Comparison of ENCODE assay signal across 7 cellular contexts in the genomic region with DNA sequence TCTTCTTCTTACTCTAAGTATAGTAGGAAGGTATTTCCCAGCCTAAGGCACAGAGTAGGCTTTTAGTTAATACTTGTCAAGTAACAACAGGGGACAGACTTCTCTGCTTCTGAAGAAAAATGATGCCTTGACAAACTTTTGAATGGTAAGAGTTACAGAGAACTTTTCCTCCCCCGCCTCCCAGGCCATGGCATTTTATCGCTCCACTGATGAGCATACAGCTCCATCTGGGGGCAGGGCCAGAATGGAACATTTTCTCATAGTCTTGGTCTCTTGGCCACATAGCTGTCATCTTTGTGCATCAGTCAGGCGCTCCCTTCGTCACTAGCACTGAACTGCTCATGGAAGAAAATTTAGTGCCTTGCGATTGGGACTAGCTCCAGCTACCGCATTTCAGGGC.
DNase-seq lines count a peak whose midpoint lies in the region; ATAC-seq and TF ChIP-seq lines count a peak whose summit lies in the region.

No MANE protein-coding gene starts in this region.

- TF ChIP-seq CTCF in GM10266 (IDR thresholded peaks at IDR 0.05; ENCODE audit: control insufficient read depth, insufficient read depth, low read depth, missing control alignments) (peak; percentile 26), IMR-90 (conservative IDR thresholded peaks at IDR 0.05; ENCODE audit: low read depth, low read length) (peak; percentile 57), astrocyte of the cerebellum (IDR thresholded peaks at IDR 0.05; ENCODE audit: low read depth, low read length, missing control alignments) (peak; percentile 46)

- ATAC-seq in IMR-90 (ENCODE audit: low read depth) = peak; percentile 62
- peak; percentile 23 for ATAC-seq in stimulated activated naive CD8-positive, alpha-beta T cell treated with anti-CD3 and anti-CD28 coated beads, Interleukin-15, Interleukin-2, amounts not matched to agents 100 U/mL and 50 U/mL, for 24 hours

- 73% methylated on average over 2 of the region's 6 CpGs; no CpG with 5 or more reads in 1 of the 2 experiments for WGBS in IMR-90 (ENCODE audit: extremely low coverage in 2 of 2, insufficient read length in 1 of 2), 2 experiments

- DNase-seq in GM10266 (ENCODE audit: extremely low spot score) (no peak), IMR-90 (peak; percentile 63), astrocyte of the cerebellum (ENCODE audit: low read depth) (no peak), inferior parietal cortex (ENCODE audit: extremely low spot score) (peak; percentile 13)
- peak; percentile 5 for DNase-seq in stimulated activated naive CD8-positive, alpha-beta T cell treated with anti-CD3 and anti-CD28 coated beads, Interleukin-15, Interleukin-2, amounts not matched to agents 100 U/mL and 50 U/mL, for 24 hours
- DNase-seq in stimulated activated CD4-positive, alpha-beta T cell treated with anti-CD3 and anti-CD28 coated beads, Interleukin-12 subunit alpha, Interleukin-12 subunit beta, amount 100 ng/mL, for 4 hours = no peak
- DNase-seq in T-helper 2 cell treated with Interferon-gamma antibody and Interleukin-4, amounts not matched to agents 5 μg/mL and 100 μg/mL, for 36 hours (ENCODE audit: low spot score) = no peak

- dilution Hi-C loops in IMR-90 (cut with HindIII; ENCODE audit: low sequenced_read_pairs, unreplicated experiment) = no loop called here

- peak overlapping the region; percentile 70; the same call in 1 of the 2 replicates for H2AK5ac ChIP-seq in IMR-90 (ENCODE audit: low read depth, low read length)

- H3K18ac ChIP-seq in IMR-90 (ENCODE audit: low read depth, low read length) = peak overlapping the region; percentile 70; the same call in 1 of the 2 replicates

- no peaks in the 10 kb centered on the region for H3K36me3 ChIP-seq in IMR-90 (ENCODE audit: control insufficient read depth, insufficient read depth, low read length)

- no peaks in the 10 kb centered on the region for H3K27me3 Mint-ChIP-seq in T-helper 2 cell treated with Interferon-gamma antibody and Interleukin-4, amounts not matched to agents 5 μg/mL and 100 μg/mL, for 36 hours (ENCODE audit: low read depth)

- TF ChIP-seq POLR2A in IMR-90 (IDR thresholded peaks at IDR 0.05; ENCODE audit: low read depth, low read length) = no peak

- H2BK20ac ChIP-seq in IMR-90 (ENCODE audit: low read depth, low read length) = peak overlapping the region; percentile 86; the same call in 1 of the 2 replicates

- peak overlapping the region; percentile 58 for H4K91ac ChIP-seq in IMR-90 (ENCODE audit: insufficient read depth, low read depth, low read length)

- no TSS peak for BruUV-seq in IMR-90 (replicated peaks; lab: Mats Ljungman, UMichigan)

- H3K4ac ChIP-seq in IMR-90 (ENCODE audit: low read depth, low read length) = peak overlapping the region; percentile 44

- peak overlapping the region; percentile 13; the same call in 1 of the 2 replicates for H3K23ac ChIP-seq in IMR-90 (ENCODE audit: low read depth, low read length)

- no peak overlapping the region for H3K4me2 ChIP-seq in IMR-90 (ENCODE audit: low read depth, low read length)

- H3K56ac ChIP-seq in IMR-90 (ENCODE audit: extremely low read depth, insufficient read depth, low read length) = no peak overlapping the region

- no peaks in the 10 kb centered on the region for H3K79me1 ChIP-seq in IMR-90 (ENCODE audit: low read depth in 1 of 2, low read length in 2 of 2)

- H2BK120ac ChIP-seq in IMR-90 (ENCODE audit: low read depth, low read length) = peak overlapping the region; percentile 85

- no peaks in the 10 kb centered on the region for H3K9me3 ChIP-seq in IMR-90 (ENCODE audit: control insufficient read depth, insufficient read depth, low read length)

- H2BK5ac ChIP-seq in IMR-90 (ENCODE audit: low read depth, low read length, poor library complexity, severe bottlenecking) = peak overlapping the region; percentile 46

- H3K9me3 Mint-ChIP-seq in T-helper 2 cell treated with Interferon-gamma antibody and Interleukin-4, amounts not matched to agents 5 μg/mL and 100 μg/mL, for 36 hours = no peaks in the 10 kb centered on the region

- no peak overlapping the region for H2AK9ac ChIP-seq in IMR-90 (replicated peaks; ENCODE audit: low read depth, low read length, poor library complexity)

- peak; percentile 72 for TF ChIP-seq RAD21 in IMR-90 (IDR thresholded peaks at IDR 0.05; ENCODE audit: low read length)

- no peak overlapping the region for H3K9ac ChIP-seq in IMR-90 (ENCODE audit: low read depth, low read length)

- in situ Hi-C loops in IMR-90 (cut with MboI; ENCODE audit: low sequenced_read_pairs) = no loop called here
- in situ Hi-C loops in astrocyte of the cerebellum (cut with HindIII; ENCODE audit: low sequenced_read_pairs) = no loop called here

- no peaks in the 10 kb centered on the region for H3K27me3 ChIP-seq in IMR-90 (ENCODE audit: control insufficient read depth, insufficient read depth, low read length)

- peak overlapping the region; percentile 6 for H2AFZ ChIP-seq in IMR-90 (replicated peaks; ENCODE audit: low read length, poor library complexity)

- CTCF ChIA-PET in IMR-90 (lab: Yijun Ruan, JAX) = no interaction called here

- peaks cover 13% of the 10 kb centered on the region; the same call in 1 of the 2 replicates for H3K4me1 ChIP-seq in IMR-90 (ENCODE audit: control insufficient read depth, insufficient read depth, low read length)

- peak overlapping the region; percentile 4; the same call in 1 of the 2 replicates for H3K27ac ChIP-seq in IMR-90 (ENCODE audit: insufficient read depth, low read length)

- H3K36me3 Mint-ChIP-seq in T-helper 2 cell treated with Interferon-gamma antibody and Interleukin-4, amounts not matched to agents 5 μg/mL and 100 μg/mL, for 36 hours (ENCODE audit: low read depth) = no peaks in the 10 kb centered on the region

- H3K27ac Mint-ChIP-seq in T-helper 2 cell treated with Interferon-gamma antibody and Interleukin-4, amounts not matched to agents 5 μg/mL and 100 μg/mL, for 36 hours = no peak overlapping the region

- H2BK15ac ChIP-seq in IMR-90 (ENCODE audit: low read depth, low read length) = peak overlapping the region; percentile 22; the same call in 1 of the 3 replicates

- H3K4me1 Mint-ChIP-seq in T-helper 2 cell treated with Interferon-gamma antibody and Interleukin-4, amounts not matched to agents 5 μg/mL and 100 μg/mL, for 36 hours (ENCODE audit: low read depth) = no peaks in the 10 kb centered on the region

- intact Hi-C loops in IMR-90 (cut with micrococcal nuclease) = loop anchor here (1.0 to 2.0 kb wide), 2 partner anchors 1066 to 1072 kb away; a partner anchor contains a TSS

- H3K9me1 ChIP-seq in IMR-90 (ENCODE audit: insufficient read depth, low read length) = peaks cover under 1% of the 10 kb centered on the region; the same call in 1 of the 2 replicates

- peak overlapping the region; percentile 77 for H3K14ac ChIP-seq in IMR-90 (replicated peaks; ENCODE audit: low read depth, low read length)

- H3K4me3 ChIP-seq in IMR-90 (ENCODE audit: insufficient read depth, low read depth, low read length) (no peak overlapping the region), astrocyte of the cerebellum (ENCODE audit: low read depth, low read length) (no peak overlapping the region)

- H4K5ac ChIP-seq in IMR-90 (ENCODE audit: low read depth, low read length) = peak overlapping the region; percentile 73; the same call in 1 of the 2 replicates

- H4K8ac ChIP-seq in IMR-90 (ENCODE audit: low read depth in 2 of 2, low read length in 2 of 2) = peak overlapping the region in 1 of 2 experiments; percentile 57; a peak in 2 of 4 replicates

- POLR2A ChIA-PET in IMR-90 (lab: Charles Lee; ENCODE audit: unreplicated experiment) = no interaction called here

- H4K20me1 ChIP-seq in IMR-90 (ENCODE audit: insufficient read depth, low read length) = no peaks in the 10 kb centered on the region

- no peak overlapping the region for H3K4me3 Mint-ChIP-seq in T-helper 2 cell treated with Interferon-gamma antibody and Interleukin-4, amounts not matched to agents 5 μg/mL and 100 μg/mL, for 36 hours

TF ChIP-seq in IMR-90, 13 proteins besides CTCF, POLR2A, EP300 and RAD21:
- TF ChIP-seq SMC3 (IDR thresholded peaks at IDR 0.05; ENCODE audit: low read depth, low read length) = peak; percentile 68
- no peak for TF ChIP-seq CEBPB (IDR thresholded peaks at IDR 0.05; ENCODE audit: low read depth, low read length)
- no peak for TF ChIP-seq MAZ (IDR thresholded peaks at IDR 0.05; ENCODE audit: borderline replicate concordance, low read depth, low read length)

Comparison
In these comparisons a context has a peak if more than half of its experiments do, and no peak if none do; other contexts are left out.
1. DNase-seq: peak in IMR-90 (single experiment), inferior parietal cortex (single experiment) and stimulated activated naive CD8-positive, alpha-beta T cell treated with anti-CD3 and anti-CD28 coated beads, Interleukin-15, Interleukin-2, amounts not matched to agents 100 U/mL and 50 U/mL, for 24 hours (single experiment); none in GM10266 (single experiment), astrocyte of the cerebellum (single experiment), stimulated activated CD4-positive, alpha-beta T cell treated with anti-CD3 and anti-CD28 coated beads, Interleukin-12 subunit alpha, Interleukin-12 subunit beta, amount 100 ng/mL, for 4 hours (single experiment) and T-helper 2 cell treated with Interferon-gamma antibody and Interleukin-4, amounts not matched to agents 5 μg/mL and 100 μg/mL, for 36 hours (single experiment).
2. Peak in every context shown above with its lines, with median percentiles within 50 percentile points of each other: CTCF ChIP-seq.